ENCODE assay signal across 16 cellular contexts in genomic region chr2:180358458-180358857, GRCh38.
"Had no signal": no experiment of that assay in that cellular context is flagged by ENCODE, and none has a peak within 500 bp of the region (broad histone marks: within the 10 kb centered on the region; RNA-seq: fewer than 3 reads in every experiment).

No MANE protein-coding gene starts in this region.

- H3K4me3 ChIP-seq: body of pancreas, colonic mucosa, spleen, thyroid gland had no signal

- DNase-seq: activated B cell treated with CpG ODN at 0.5 μM for 24 hours; activated CD4-positive, alpha-beta memory T cell treated with anti-CD3 and anti-CD28 coated beads for 36 hours; activated CD4-positive, alpha-beta T cell treated with anti-CD3 and anti-CD28 coated beads for 4 hours; activated naive CD8-positive, alpha-beta T cell treated with anti-CD3 and anti-CD28 coated beads for 36 hours; amniotic stem cell; body of pancreas; central memory CD4-positive, alpha-beta T cell; colonic mucosa; left ventricle myocardium superior; occipital lobe; retina; spleen; stimulated activated naive CD4-positive, alpha-beta T cell treated with Interleukin-2 at 50 U/mL for 16 hours; thyroid gland had no signal

- H3K4me3 Mint-ChIP-seq: activated B cell treated with CpG ODN at 0.5 μM for 24 hours; activated CD4-positive, alpha-beta memory T cell treated with anti-CD3 and anti-CD28 coated beads for 36 hours; activated naive CD8-positive, alpha-beta T cell treated with anti-CD3 and anti-CD28 coated beads for 36 hours; memory B cell had no signal

- H3K4me1 ChIP-seq: body of pancreas, colonic mucosa, thyroid gland had no signal

- ATAC-seq: body of pancreas, esophagus mucosa, left ventricle myocardium superior had no signal

- H3K4me1 Mint-ChIP-seq: activated naive CD8-positive, alpha-beta T cell treated with anti-CD3 and anti-CD28 coated beads for 36 hours had no signal

- H3K27ac ChIP-seq: body of pancreas, colonic mucosa, thyroid gland had no signal

- H3K36me3 Mint-ChIP-seq: activated CD4-positive, alpha-beta memory T cell treated with anti-CD3 and anti-CD28 coated beads for 36 hours; activated naive CD8-positive, alpha-beta T cell treated with anti-CD3 and anti-CD28 coated beads for 36 hours; memory B cell had no signal

- H3K9me3 ChIP-seq: body of pancreas, colonic mucosa, spleen, thyroid gland had no signal

- H3K27me3 ChIP-seq: body of pancreas, colonic mucosa, spleen, thyroid gland had no signal

- H3K27me3 Mint-ChIP-seq: activated B cell treated with CpG ODN at 0.5 μM for 24 hours; activated CD4-positive, alpha-beta memory T cell treated with anti-CD3 and anti-CD28 coated beads for 36 hours; activated naive CD8-positive, alpha-beta T cell treated with anti-CD3 and anti-CD28 coated beads for 36 hours; memory B cell had no signal

- H3K36me3 ChIP-seq: colonic mucosa, spleen, thyroid gland had no signal

- H3K27ac Mint-ChIP-seq: activated B cell treated with CpG ODN at 0.5 μM for 24 hours; activated CD4-positive, alpha-beta memory T cell treated with anti-CD3 and anti-CD28 coated beads for 36 hours; activated naive CD8-positive, alpha-beta T cell treated with anti-CD3 and anti-CD28 coated beads for 36 hours; memory B cell had no signal

- H3K9me3 Mint-ChIP-seq: activated CD4-positive, alpha-beta memory T cell treated with anti-CD3 and anti-CD28 coated beads for 36 hours; activated naive CD8-positive, alpha-beta T cell treated with anti-CD3 and anti-CD28 coated beads for 36 hours; memory B cell had no signal
